14 cellular contexts compared by ENCODE assay signal in the genomic region with DNA sequence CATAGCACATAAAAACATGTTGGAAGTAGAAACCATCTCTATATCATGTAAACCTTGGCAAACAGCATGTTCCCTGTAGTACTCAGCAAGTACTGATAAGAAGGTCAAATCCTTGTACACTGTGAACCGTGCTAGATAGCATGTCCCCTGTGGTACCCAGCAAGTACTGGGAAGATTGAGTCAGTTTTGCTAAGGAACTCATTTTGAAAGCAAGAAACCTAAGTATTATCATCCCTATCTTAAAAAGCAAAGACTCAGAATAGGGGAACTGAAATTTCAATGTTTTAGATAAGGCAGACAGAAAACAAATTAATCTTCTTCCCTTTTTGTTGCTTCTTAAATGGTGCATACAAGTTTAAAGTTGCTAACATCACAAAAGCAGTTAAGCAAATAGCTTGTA.
DNase-seq lines count a peak whose midpoint lies in the region; ATAC-seq, FAIRE-seq and TF ChIP-seq lines count a peak whose summit lies in the region.
"Had no signal": no experiment of that assay in that cellular context is flagged by ENCODE, and none has a peak within 500 bp of the region (broad histone marks: within the 10 kb centered on the region; RNA-seq: fewer than 3 reads in every experiment).

No MANE protein-coding gene starts in this region.

- H3K4me3 Mint-ChIP-seq in activated T-helper 17 cell treated with anti-CD3 and anti-CD28 coated beads, Interleukin-2, amount 50 U/mL, for 72 hours = no peak overlapping the region
- H3K4me3 Mint-ChIP-seq: activated CD4-positive, alpha-beta T cell treated with anti-CD3 and anti-CD28 coated beads, Interleukin-2, amount 10 ng/mL, durations not matched to agents 7 days and 5 days; activated naive CD8-positive, alpha-beta T cell treated with anti-CD3 and anti-CD28 coated beads for 36 hours; CD4-positive, alpha-beta memory T cell had no signal

- H3K27me3 Mint-ChIP-seq in activated T-helper 17 cell treated with anti-CD3 and anti-CD28 coated beads, Interleukin-2, amount 50 U/mL, for 72 hours = no peaks in the 10 kb centered on the region
- H3K27me3 Mint-ChIP-seq: activated CD4-positive, alpha-beta T cell treated with anti-CD3 and anti-CD28 coated beads, Interleukin-2, amount 10 ng/mL, durations not matched to agents 7 days and 5 days; CD4-positive, alpha-beta memory T cell; IgD-negative memory B cell had no signal

- no peak for TF ChIP-seq POLR2A in adrenal gland (IDR thresholded peaks at IDR 0.05)

- H3K27ac ChIP-seq in adrenal gland = no peak overlapping the region
- H3K27ac ChIP-seq: skin epidermis had no signal

- no peak overlapping the region for H3K27ac Mint-ChIP-seq in activated T-helper 17 cell treated with anti-CD3 and anti-CD28 coated beads, Interleukin-2, amount 50 U/mL, for 72 hours
- H3K27ac Mint-ChIP-seq: activated CD4-positive, alpha-beta T cell treated with anti-CD3 and anti-CD28 coated beads, Interleukin-2, amount 10 ng/mL, durations not matched to agents 7 days and 5 days; activated naive CD8-positive, alpha-beta T cell treated with anti-CD3 and anti-CD28 coated beads for 36 hours; CD4-positive, alpha-beta memory T cell had no signal

- WGBS in adrenal gland, 4 donors = 17 to 34% (median 21%) methylated on average over 1 of the region's 1 CpG

- H3K4me3 ChIP-seq in foreskin fibroblast (ENCODE audit: low read depth in 1 of 2, low read length in 2 of 2) (no peak overlapping the region), adrenal gland (no peak overlapping the region)
- H3K4me3 ChIP-seq: skin epidermis had no signal

- H3K9me3 ChIP-seq in adrenal gland (replicated peaks in 1 of 3) = no peaks in the 10 kb centered on the region

- H3K4me1 ChIP-seq in adrenal gland (replicated peaks in 1 of 2) = no peaks in the 10 kb centered on the region

- no peaks in the 10 kb centered on the region for H3K4me1 Mint-ChIP-seq in activated T-helper 17 cell treated with anti-CD3 and anti-CD28 coated beads, Interleukin-2, amount 50 U/mL, for 72 hours
- H3K4me1 Mint-ChIP-seq: activated CD4-positive, alpha-beta T cell treated with anti-CD3 and anti-CD28 coated beads, Interleukin-2, amount 10 ng/mL, durations not matched to agents 7 days and 5 days; activated naive CD8-positive, alpha-beta T cell treated with anti-CD3 and anti-CD28 coated beads for 36 hours; CD4-positive, alpha-beta memory T cell had no signal

- H3K9me3 Mint-ChIP-seq in activated T-helper 17 cell treated with anti-CD3 and anti-CD28 coated beads, Interleukin-2, amount 50 U/mL, for 72 hours = no peaks in the 10 kb centered on the region
- H3K9me3 Mint-ChIP-seq: activated CD4-positive, alpha-beta T cell treated with anti-CD3 and anti-CD28 coated beads, Interleukin-2, amount 10 ng/mL, durations not matched to agents 7 days and 5 days had no signal

- no peak for FAIRE-seq in urothelium cell line (lab: Jason Lieb, UNC)

- H3K36me3 ChIP-seq in adrenal gland (replicated peaks in 1 of 2) = no peaks in the 10 kb centered on the region

- H3K36me3 Mint-ChIP-seq in activated T-helper 17 cell treated with anti-CD3 and anti-CD28 coated beads, Interleukin-2, amount 50 U/mL, for 72 hours (ENCODE audit: low read depth) = no peaks in the 10 kb centered on the region
- H3K36me3 Mint-ChIP-seq: activated naive CD8-positive, alpha-beta T cell treated with anti-CD3 and anti-CD28 coated beads for 36 hours; CD4-positive, alpha-beta memory T cell had no signal

- no peak for DNase-seq in foreskin fibroblast
- DNase-seq in urothelium cell line (ENCODE audit: low spot score) = no peak
- DNase-seq in adrenal gland = no peak
- DNase-seq in NCI-H2107 (lab: John Stamatoyannopoulos, UW) = no peak
- DNase-seq: activated CD4-positive, alpha-beta T cell treated with anti-CD3 and anti-CD28 coated beads, Interleukin-2, amount 10 ng/mL, durations not matched to agents 7 days and 5 days; activated naive CD8-positive, alpha-beta T cell treated with anti-CD3 and anti-CD28 coated beads for 36 hours; CD4-positive, alpha-beta memory T cell; stimulated activated CD8-positive, alpha-beta memory T cell treated with anti-CD3 and anti-CD28 coated beads, Interleukin-4, amount 100 ng/mL, for 48 hours had no signal

- ATAC-seq in GM18858 (IDR thresholded peaks at IDR 0.05; ENCODE audit: unreplicated experiment) (peak; percentile 96), GM21447 (IDR thresholded peaks at IDR 0.05; ENCODE audit: unreplicated experiment) (peak; percentile 96), HG03066 (IDR thresholded peaks at IDR 0.05; ENCODE audit: low read depth, unreplicated experiment) (peak; percentile 90)
- ATAC-seq in activated T-helper 17 cell treated with anti-CD3 and anti-CD28 coated beads, Interleukin-2, amount 50 U/mL, for 72 hours (replicated peaks) = peak; percentile 42

- intact Hi-C loops in adrenal gland (cut with DNase I) = no loop called here

- no peaks in the 10 kb centered on the region for H3K27me3 ChIP-seq in adrenal gland

- TF ChIP-seq CTCF in foreskin fibroblast (IDR thresholded peaks at IDR 0.05; ENCODE audit: low read depth, low read length) (no peak), adrenal gland (IDR thresholded peaks at IDR 0.05) (no peak)

Comparison
In these comparisons a context has a peak if more than half of its experiments do, and no peak if none do; other contexts are left out.
1. ATAC-seq: peak in every context shown above with its lines; median percentile 96 in GM18858; 96 in GM21447; 90 in HG03066; 42 in activated T-helper 17 cell treated with anti-CD3 and anti-CD28 coated beads, Interleukin-2, amount 50 U/mL, for 72 hours.